28 cellular contexts compared by ENCODE assay signal in genomic region chr2:237074211-237074993, GRCh38. TPM values are rescaled to one million over a fixed set of nuclear protein-coding genes. Genes with fewer than 3 reads are reported as not detected.
A peak's percentile ranks its signal among the peaks of the same experiment; 100 is the strongest.
DNase-seq lines count a peak whose midpoint lies in the region; ATAC-seq, FAIRE-seq and TF ChIP-seq lines count a peak whose summit lies in the region.
"Had no signal": no experiment of that assay in that cellular context is flagged by ENCODE, and none has a peak within 500 bp of the region (broad histone marks: within the 10 kb centered on the region; RNA-seq: fewer than 3 reads in every experiment).

No MANE protein-coding gene starts in this region.

- TF ChIP-seq CTCF in RWPE1 (conservative IDR thresholded peaks at IDR 0.05; ENCODE audit: low read depth) (no peak), endothelial cell of umbilical vein (IDR thresholded peaks at IDR 0.05; ENCODE audit: extremely low read depth in 1 of 2, insufficient read depth in 1 of 2, low read depth in 1 of 2, low read length in 2 of 2) (no peak), hepatocyte (IDR thresholded peaks at IDR 0.05; ENCODE audit: poor library complexity) (no peak), thoracic aorta (IDR thresholded peaks at IDR 0.05) (no peak)

- H3K4me3 ChIP-seq in endothelial cell of umbilical vein (replicated peaks in 1 of 3; ENCODE audit: insufficient read depth in 1 of 3, low read depth in 1 of 3, low read length in 3 of 3): no peak overlapping the region
- H3K4me3 ChIP-seq in hepatocyte: no peak overlapping the region
- no peak overlapping the region for H3K4me3 ChIP-seq in thoracic aorta
- H3K4me3 ChIP-seq: gastrocnemius medialis, skin epidermis, vagina had no signal

- WGBS in hepatocyte (ENCODE audit: low lambda C conversion rate, missing lambda C conversion rate): 76% methylated on average over 7 of the region's 7 CpGs

- H4K20me1 ChIP-seq in endothelial cell of umbilical vein (replicated peaks; ENCODE audit: control insufficient read depth, extremely low read depth, insufficient read depth, low read length) (no peaks in the 10 kb centered on the region), hepatocyte (ENCODE audit: insufficient read depth, poor library complexity, severe bottlenecking) (no peaks in the 10 kb centered on the region)

- H3K79me2 ChIP-seq in endothelial cell of umbilical vein (ENCODE audit: control insufficient read depth, insufficient read depth, low read length): no peaks in the 10 kb centered on the region
- no peaks in the 10 kb centered on the region for H3K79me2 ChIP-seq in hepatocyte

- H3K27ac ChIP-seq in RWPE1 (peak overlapping the region; percentile 31; the same call in 1 of the 2 replicates), endothelial cell of umbilical vein (ENCODE audit: insufficient read depth, low read depth, low read length) (peak overlapping the region; percentile 81), hepatocyte (peak overlapping the region; percentile 45), thoracic aorta (peak overlapping the region; percentile 7 to 66)
- H3K27ac ChIP-seq: gastrocnemius medialis, HL-60, neutrophil, vagina had no signal

- H3K9ac ChIP-seq in endothelial cell of umbilical vein (replicated peaks; ENCODE audit: extremely low read depth, insufficient read depth, low read length): no peak overlapping the region

- BruUV-seq in endothelial cell of umbilical vein (replicated peaks; lab: Mats Ljungman, UMichigan): TSS peak; percentile 38

- peak overlapping the region; percentile 14 for H2AFZ ChIP-seq in endothelial cell of umbilical vein (ENCODE audit: low read depth, low read length)
- no peak overlapping the region for H2AFZ ChIP-seq in hepatocyte

- H3K9me3 ChIP-seq in endothelial cell of umbilical vein (replicated peaks; ENCODE audit: control insufficient read depth, insufficient read depth, low read length) (no peaks in the 10 kb centered on the region), hepatocyte (ENCODE audit: low read depth) (no peaks in the 10 kb centered on the region), thoracic aorta (no peaks in the 10 kb centered on the region)
- H3K9me3 ChIP-seq: gastrocnemius medialis, neutrophil, vagina had no signal

- peak; percentile 87 for FAIRE-seq in endothelial cell of umbilical vein (lab: Jason Lieb, UNC)
- no peak for FAIRE-seq in urothelium cell line (lab: Jason Lieb, UNC)
- FAIRE-seq: GM19239 had no signal

- peak; percentile 50 for ATAC-seq in thoracic aorta (ENCODE audit: insufficient number of reproducible peaks, low FRiP score, low read depth)
- ATAC-seq: activated CD8-positive, alpha-beta memory T cell treated with anti-CD3 and anti-CD28 coated beads, Interleukin-2, amount 10 ng/mL, durations not matched to agents 7 days and 5 days; gastrocnemius medialis; HCT116; stimulated activated effector memory CD8-positive, alpha-beta T cell treated with anti-CD3 and anti-CD28 coated beads, Interleukin-12 subunit alpha, Interleukin-12 subunit beta, amount 100 ng/mL, for 72 hours had no signal

- no peaks in the 10 kb centered on the region for H3K9me1 ChIP-seq in endothelial cell of umbilical vein (replicated peaks; ENCODE audit: control insufficient read depth, extremely low read depth, insufficient read depth, low read length)

- H3K4me2 ChIP-seq in endothelial cell of umbilical vein (ENCODE audit: insufficient read depth, low read length) (peak overlapping the region; percentile 46), hepatocyte (no peak overlapping the region)

- CTCF ChIA-PET in RWPE1 (lab: Yijun Ruan, JAX) (interaction anchor here (0.6 to 0.7 kb wide), 2 partner anchors 731 to 899 kb away, joined by 3 to 4 read pairs; no protein-coding TSS in a partner anchor), endothelial cell of umbilical vein (lab: Charles Lee) (interaction anchor here (0.8 to 3.2 kb wide), 10 partner anchors 12 to 765 kb away, joined by 3 to 33 read pairs (median 5); partner anchors contain the start of gene COPS8)

- TF ChIP-seq POLR2A in endothelial cell of umbilical vein (IDR thresholded peaks at IDR 0.05; ENCODE audit: low read depth, low read length): no peak

- dilution Hi-C loops in endothelial cell of umbilical vein (cut with MboI; ENCODE audit: extremely low pct_ligation_motif_present, low sequenced_read_pairs): no loop called here

- H3K4me1 ChIP-seq in endothelial cell of umbilical vein (ENCODE audit: control insufficient read depth, extremely low read depth, insufficient read depth, low read length) (peaks cover 34% of the 10 kb centered on the region), hepatocyte (ENCODE audit: insufficient read depth) (peaks cover 5% of the 10 kb centered on the region), thoracic aorta (ENCODE audit: control insufficient read depth in 1 of 2, low read depth in 2 of 2) (peaks cover 0 to 20% of the 10 kb centered on the region in 2 donors)
- H3K4me1 ChIP-seq: gastrocnemius medialis, vagina had no signal

- H3K36me3 ChIP-seq in endothelial cell of umbilical vein (ENCODE audit: control insufficient read depth in 2 of 2, extremely low read depth in 1 of 2, insufficient read depth in 2 of 2, low read length in 2 of 2) (no peaks in the 10 kb centered on the region), hepatocyte (replicated peaks; ENCODE audit: insufficient read depth, low read depth) (no peaks in the 10 kb centered on the region), thoracic aorta (no peaks in the 10 kb centered on the region)
- H3K36me3 ChIP-seq: gastrocnemius medialis, neutrophil, vagina had no signal

- POLR2A ChIA-PET in RWPE1 (lab: Yijun Ruan, JAX; ENCODE audit: low non-redundant PET): no interaction called here
- POLR2A ChIA-PET in endothelial cell of umbilical vein (lab: Charles Lee): no interaction called here

- intact Hi-C loops in endothelial cell of umbilical vein (cut with micrococcal nuclease): no loop called here

- H3K9me2 ChIP-seq in hepatocyte (replicated peaks; ENCODE audit: insufficient read depth): no peaks in the 10 kb centered on the region

- H3K27me3 ChIP-seq in endothelial cell of umbilical vein (ENCODE audit: control insufficient read depth in 2 of 2, insufficient read depth in 2 of 2, low read length in 2 of 2): no peaks in the 10 kb centered on the region
- H3K27me3 ChIP-seq in hepatocyte: no peaks in the 10 kb centered on the region
- no peaks in the 10 kb centered on the region for H3K27me3 ChIP-seq in thoracic aorta (replicated peaks; ENCODE audit: insufficient read depth)
- H3K27me3 ChIP-seq: gastrocnemius medialis, neutrophil, vagina had no signal

- DNase-seq in RWPE1 (ENCODE audit: low spot score) (no peak), endothelial cell of umbilical vein (ENCODE audit: low read depth, low spot score) (peak; percentile 52), hepatocyte (ENCODE audit: low spot score) (no peak), thoracic aorta (ENCODE audit: low spot score) (no peak), NCI-H2227 treated with DMSO at 0.1 percent for 48 hours (lab: John Stamatoyannopoulos, UW) (no peak), urothelium cell line (ENCODE audit: low spot score) (no peak)
- no peak for DNase-seq in stimulated activated CD4-positive, alpha-beta T cell treated with anti-CD3 and anti-CD28 coated beads, Interleukin-4, amount 100 ng/mL, for 1 hour
- DNase-seq: activated CD4-positive, alpha-beta T cell treated with anti-CD3 and anti-CD28 coated beads, Interleukin-2, amount 10 ng/mL, durations not matched to agents 24 days and 14 days; activated CD8-positive, alpha-beta memory T cell treated with anti-CD3 and anti-CD28 coated beads, Interleukin-2, amount 10 ng/mL, durations not matched to agents 7 days and 5 days; activated naive CD4-positive, alpha-beta T cell treated with anti-CD3 and anti-CD28 coated beads, Interleukin-2, amount 50 U/mL, for 16 hours; amygdala; CD4-positive, CD25-positive, alpha-beta regulatory T cell; central memory CD4-positive, alpha-beta T cell; erythroblast; gastrocnemius medialis; NCI-H1092; NCI-H187 treated with DMSO at 0.1 percent for 48 hours; NCI-H748 treated with DMSO at 0.1 percent for 48 hours; stimulated activated CD4-positive, alpha-beta T cell treated with anti-CD3 and anti-CD28 coated beads, Interleukin-1b, Interleukin-23, amount 100 ng/mL, for 48 hours; substantia nigra; T-helper 2 cell had no signal

TF ChIP-seq in endothelial cell of umbilical vein, 7 proteins besides CTCF, POLR2A, EP300 and RAD21:
- TF ChIP-seq POLR2AphosphoS5 (IDR thresholded peaks at IDR 0.05; ENCODE audit: insufficient read depth, low read depth, low read length) (no peak), JUN (IDR thresholded peaks at IDR 0.05; ENCODE audit: borderline replicate concordance, insufficient read depth, insufficient read length, low read depth) (peak; percentile 20)

RNA-seq across cellular contexts. Expression of gene COPS8, which starts 11.3 kb away (rescaled TPM):
- 71.4 and 80.7 TPM in 2 replicates for total RNA-seq in endothelial cell of umbilical vein
- 59.5 and 73.6 TPM in 2 replicates for polyA plus RNA-seq in endothelial cell of umbilical vein
- polyA plus RNA-seq in endothelial cell of umbilical vein (2011; cell fraction: cytosol; rRNA removed): 71.1 and 74.6 TPM in 2 replicates
- polyA plus RNA-seq in endothelial cell of umbilical vein (2011; cell fraction: nucleus; rRNA removed): 52.2 and 68.1 TPM in 2 replicates
- polyA plus RNA-seq in endothelial cell of umbilical vein (2012): 73.1 and 81.2 TPM in 2 replicates
- polyA minus RNA-seq in endothelial cell of umbilical vein: 29.7 and 32.0 TPM in 2 replicates
- polyA minus RNA-seq in endothelial cell of umbilical vein (2011; cell fraction: cytosol; rRNA and poly(A)+ RNA removed): 22.6 TPM
- 25.5 and 52.7 TPM in 2 replicates for polyA minus RNA-seq in endothelial cell of umbilical vein (2011; cell fraction: nucleus; rRNA and poly(A)+ RNA removed)
- 134 and 140 TPM in 2 replicates for total RNA-seq in hepatocyte
- 106 and 108 TPM in 2 replicates for polyA plus RNA-seq in hepatocyte
- total RNA-seq in thoracic aorta: 10 to 100 TPM; 62.8 to 83.7 TPM

Comparison
In these comparisons a context has a peak if more than half of its experiments do, and no peak if none do; other contexts are left out.
1. H3K27ac ChIP-seq: peak in every context shown above with its lines; median percentile 81 in endothelial cell of umbilical vein; 45 in hepatocyte; 36 in thoracic aorta; 31 in RWPE1.